ENCODE assay signal across 16 cellular contexts in genomic region chr1:158058339-158059025, GRCh38.
"Had no signal": no experiment of that assay in that cellular context is flagged by ENCODE, and none has a peak within 500 bp of the region (broad histone marks: within the 10 kb centered on the region; RNA-seq: fewer than 3 reads in every experiment).

No MANE protein-coding gene starts in this region.

- H3K4me3 Mint-ChIP-seq: activated CD4-positive, alpha-beta memory T cell treated with anti-CD3 and anti-CD28 coated beads for 36 hours; activated CD8-positive, alpha-beta memory T cell treated with anti-CD3 and anti-CD28 coated beads, Interleukin-2, amount 10 ng/mL, durations not matched to agents 7 days and 5 days; activated naive CD4-positive, alpha-beta T cell treated with anti-CD3 and anti-CD28 coated beads, Interleukin-2, amount 10 ng/mL, durations not matched to agents 7 days and 5 days; activated T-cell treated with anti-CD3 and anti-CD28 coated beads, Interleukin-2, amount 50 U/mL, for 24 hours had no signal

- H3K36me3 ChIP-seq: right lobe of liver, stomach, thoracic aorta had no signal

- H3K9me3 ChIP-seq: ascending aorta, right lobe of liver, stomach, thoracic aorta had no signal

- ATAC-seq: activated CD8-positive, alpha-beta memory T cell treated with anti-CD3 and anti-CD28 coated beads, Interleukin-2, amount 10 ng/mL, durations not matched to agents 7 days and 5 days; naive thymus-derived CD8-positive, alpha-beta T cell; right lobe of liver had no signal

- H3K4me1 ChIP-seq: right lobe of liver had no signal

- H3K4me3 ChIP-seq: ascending aorta, dorsolateral prefrontal cortex, lung, right lobe of liver, stomach, thoracic aorta had no signal

- DNase-seq: activated CD4-positive, alpha-beta memory T cell treated with anti-CD3 and anti-CD28 coated beads for 36 hours; activated CD4-positive, alpha-beta T cell treated with anti-CD3 and anti-CD28 coated beads for 1 hour; activated CD8-positive, alpha-beta memory T cell treated with anti-CD3 and anti-CD28 coated beads, Interleukin-2, amount 10 ng/mL, durations not matched to agents 7 days and 5 days; activated naive CD4-positive, alpha-beta T cell treated with anti-CD3 and anti-CD28 coated beads, Interleukin-2, amount 10 ng/mL, durations not matched to agents 7 days and 5 days; activated T-cell treated with anti-CD3 and anti-CD28 coated beads, Interleukin-2, amount 50 U/mL, for 24 hours; dorsolateral prefrontal cortex; erythroblast; naive thymus-derived CD8-positive, alpha-beta T cell; right lobe of liver; stomach; T-helper 1 cell; T1000 had no signal

- H3K4me1 Mint-ChIP-seq: activated CD8-positive, alpha-beta memory T cell treated with anti-CD3 and anti-CD28 coated beads, Interleukin-2, amount 10 ng/mL, durations not matched to agents 7 days and 5 days; activated naive CD4-positive, alpha-beta T cell treated with anti-CD3 and anti-CD28 coated beads, Interleukin-2, amount 10 ng/mL, durations not matched to agents 7 days and 5 days; naive thymus-derived CD8-positive, alpha-beta T cell had no signal

- H3K27ac ChIP-seq: ascending aorta, dorsolateral prefrontal cortex, right lobe of liver, stomach, thoracic aorta had no signal

- H3K27ac Mint-ChIP-seq: activated CD4-positive, alpha-beta memory T cell treated with anti-CD3 and anti-CD28 coated beads for 36 hours; activated CD8-positive, alpha-beta memory T cell treated with anti-CD3 and anti-CD28 coated beads, Interleukin-2, amount 10 ng/mL, durations not matched to agents 7 days and 5 days; activated naive CD4-positive, alpha-beta T cell treated with anti-CD3 and anti-CD28 coated beads, Interleukin-2, amount 10 ng/mL, durations not matched to agents 7 days and 5 days; activated T-cell treated with anti-CD3 and anti-CD28 coated beads, Interleukin-2, amount 50 U/mL, for 24 hours; naive thymus-derived CD8-positive, alpha-beta T cell had no signal

- H3K9me3 Mint-ChIP-seq: activated CD4-positive, alpha-beta memory T cell treated with anti-CD3 and anti-CD28 coated beads for 36 hours; activated naive CD4-positive, alpha-beta T cell treated with anti-CD3 and anti-CD28 coated beads, Interleukin-2, amount 10 ng/mL, durations not matched to agents 7 days and 5 days; activated T-cell treated with anti-CD3 and anti-CD28 coated beads, Interleukin-2, amount 50 U/mL, for 24 hours; naive thymus-derived CD8-positive, alpha-beta T cell had no signal

- H3K36me3 Mint-ChIP-seq: activated CD4-positive, alpha-beta memory T cell treated with anti-CD3 and anti-CD28 coated beads for 36 hours; activated CD8-positive, alpha-beta memory T cell treated with anti-CD3 and anti-CD28 coated beads, Interleukin-2, amount 10 ng/mL, durations not matched to agents 7 days and 5 days; activated naive CD4-positive, alpha-beta T cell treated with anti-CD3 and anti-CD28 coated beads, Interleukin-2, amount 10 ng/mL, durations not matched to agents 7 days and 5 days; naive thymus-derived CD8-positive, alpha-beta T cell had no signal

- H3K27me3 ChIP-seq: ascending aorta, right lobe of liver, stomach had no signal

- FAIRE-seq: islet of Langerhans had no signal
